ENCODE assay signal across 9 cellular contexts in genomic region chr1:14969006-14969405, GRCh38.
A peak's percentile ranks its signal among the peaks of the same experiment; 100 is the strongest.
DNase-seq lines count a peak whose midpoint lies in the region; FAIRE-seq and TF ChIP-seq lines count a peak whose summit lies in the region.
"Had no signal": no experiment of that assay in that cellular context is flagged by ENCODE, and none has a peak within 500 bp of the region (broad histone marks: within the 10 kb centered on the region; RNA-seq: fewer than 3 reads in every experiment).

No MANE protein-coding gene starts in this region.

- H3K9me3 ChIP-seq in left ventricle myocardium inferior (replicated peaks) (peaks cover 15% of the 10 kb centered on the region), osteoblast (ENCODE audit: low read depth, low read length) (no peaks in the 10 kb centered on the region), vagina (no peaks in the 10 kb centered on the region)

- H3K27me3 ChIP-seq in left ventricle myocardium inferior (ENCODE audit: low read depth) (no peaks in the 10 kb centered on the region), brain microvascular endothelial cell (replicated peaks) (no peaks in the 10 kb centered on the region), osteoblast (ENCODE audit: insufficient read depth, low read length) (no peaks in the 10 kb centered on the region), vagina (no peaks in the 10 kb centered on the region)

- H3K27ac ChIP-seq in left ventricle myocardium inferior (replicated peaks) (peak overlapping the region; percentile 69), brain microvascular endothelial cell (peak overlapping the region; percentile 72), osteoblast (ENCODE audit: low read depth, low read length) (peak overlapping the region; percentile 64), vagina (peak overlapping the region; percentile 89)

- DNase-seq in left ventricle myocardium inferior = no peak
- no peak for DNase-seq in cardiac septum (ENCODE audit: low spot score)
- no peak for DNase-seq in brain microvascular endothelial cell
- DNase-seq in osteoblast (ENCODE audit: insufficient read length, low spot score, missing footprints) = no peak
- DNase-seq in vagina (ENCODE audit: extremely low spot score in 2 of 2) = no peak
- no peak for DNase-seq in 8988T
- no peak for DNase-seq in GM19239 (ENCODE audit: insufficient read length, low spot score)
- no peak for DNase-seq in NCI-H1092 treated with DMSO at 0.1 percent for 48 hours (lab: John Stamatoyannopoulos, UW)

- peak overlapping the region; percentile 56 for H3K4me2 ChIP-seq in osteoblast (ENCODE audit: insufficient read depth, low read length)

- peak overlapping the region; percentile 55 for H2AFZ ChIP-seq in osteoblast (ENCODE audit: low read length)

- no peaks in the 10 kb centered on the region for H4K20me1 ChIP-seq in osteoblast (ENCODE audit: insufficient read depth, low read length)

- no peak for TF ChIP-seq CTCF in left ventricle myocardium inferior (IDR thresholded peaks at IDR 0.05; ENCODE audit: borderline replicate concordance)
- no peak for TF ChIP-seq CTCF in brain microvascular endothelial cell (IDR thresholded peaks at IDR 0.05; ENCODE audit: low read depth, low read length, missing control alignments)
- no peak for TF ChIP-seq CTCF in osteoblast (IDR thresholded peaks at IDR 0.05; ENCODE audit: extremely low read depth, low read depth, low read length)
- TF ChIP-seq CTCF in vagina (IDR thresholded peaks at IDR 0.05) = no peak

- in situ Hi-C loops in brain microvascular endothelial cell (cut with HindIII; ENCODE audit: low pct_ligation_motif_present, low sequenced_read_pairs) = no loop called here

- no peak for TF ChIP-seq POLR2A in vagina (IDR thresholded peaks at IDR 0.05)

- peaks cover 43% of the 10 kb centered on the region for H3K79me2 ChIP-seq in osteoblast (ENCODE audit: insufficient read depth, low read length)

- intact Hi-C loops in left ventricle myocardium inferior (cut with micrococcal nuclease) (no loop called here), cardiac septum (cut with DNase I) (loop anchor here (2.0 kb wide), 1 partner anchor 24 kb away; no protein-coding TSS in a partner anchor), vagina (cut with DNase I) (no loop called here)

- no peak for FAIRE-seq in GM19239 (lab: Jason Lieb, UNC)
- FAIRE-seq: bronchial epithelial cell had no signal

- H3K36me3 ChIP-seq in left ventricle myocardium inferior (no peaks in the 10 kb centered on the region), brain microvascular endothelial cell (replicated peaks) (no peaks in the 10 kb centered on the region), osteoblast (ENCODE audit: insufficient read depth, low read length) (no peaks in the 10 kb centered on the region), vagina (no peaks in the 10 kb centered on the region)

- H3K4me1 ChIP-seq in left ventricle myocardium inferior = peaks cover 42% of the 10 kb centered on the region
- H3K4me1 ChIP-seq in osteoblast (ENCODE audit: insufficient read depth, low read length) = peaks cover 39% of the 10 kb centered on the region
- H3K4me1 ChIP-seq in vagina = peaks cover 38% of the 10 kb centered on the region

- H3K4me3 ChIP-seq in left ventricle myocardium inferior = no peak overlapping the region
- H3K4me3 ChIP-seq in brain microvascular endothelial cell (ENCODE audit: low read depth, low read length) = no peak overlapping the region
- peak overlapping the region; percentile 3 for H3K4me3 ChIP-seq in osteoblast (ENCODE audit: insufficient read depth, low read length)
- no peak overlapping the region for H3K4me3 ChIP-seq in vagina
